Comparison of ENCODE assay signal across 29 cellular contexts in genomic region chr2:207929923-207930322, GRCh38.
"Had no signal": no experiment of that assay in that cellular context is flagged by ENCODE, and none has a peak within 500 bp of the region (broad histone marks: within the 10 kb centered on the region; RNA-seq: fewer than 3 reads in every experiment).

No MANE protein-coding gene starts in this region.

- ATAC-seq: activated CD4-positive, alpha-beta T cell treated with anti-CD3 and anti-CD28 coated beads for 36 hours; activated CD8-positive, alpha-beta memory T cell treated with anti-CD3 and anti-CD28 coated beads, Interleukin-2, amount 10 ng/mL, durations not matched to agents 7 days and 5 days; activated CD8-positive, alpha-beta T cell treated with anti-CD3 and anti-CD28 coated beads, Interleukin-2, amount 10 ng/mL, durations not matched to agents 7 days and 5 days; activated naive CD4-positive, alpha-beta T cell treated with anti-CD3 and anti-CD28 coated beads, Interleukin-2, amount 50 U/mL, for 72 hours; heart left ventricle; naive thymus-derived CD4-positive, alpha-beta T cell; right cardiac atrium had no signal

- H3K27me3 ChIP-seq: breast epithelium, esophagus muscularis mucosa, foreskin keratinocyte, heart left ventricle, testis, vagina had no signal

- DNase-seq: activated CD4-positive, alpha-beta T cell treated with anti-CD3 and anti-CD28 coated beads for 36 hours; activated CD4-positive, CD25-positive, alpha-beta regulatory T cell; activated CD8-positive, alpha-beta memory T cell treated with anti-CD3 and anti-CD28 coated beads, Interleukin-2, amount 10 ng/mL, durations not matched to agents 7 days and 5 days; activated CD8-positive, alpha-beta T cell treated with anti-CD3 and anti-CD28 coated beads, Interleukin-2, amount 10 ng/mL, durations not matched to agents 7 days and 5 days; activated naive CD4-positive, alpha-beta T cell; activated T-cell treated with anti-CD3 and anti-CD28 coated beads, Interleukin-2, amount 50 U/mL, for 48 hours; central memory CD4-positive, alpha-beta T cell; dermis blood vessel endothelial cell; effector CD4-positive, alpha-beta T cell; foreskin keratinocyte; heart left ventricle; hypothalamus; immature natural killer cell; kidney; lower lobe of right lung; mesendoderm; naive thymus-derived CD4-positive, alpha-beta T cell; nucleus accumbens; right cardiac atrium; stimulated activated CD4-positive, alpha-beta T cell treated with anti-CD3 and anti-CD28 coated beads, Interleukin-2, amount 100 ng/mL, for 48 hours; stimulated activated naive CD4-positive, alpha-beta T cell treated with Interleukin-2 at 50 U/mL for 16 hours; T-helper 2 cell; testis; trophoblast cell had no signal

- H3K4me1 ChIP-seq: breast epithelium, foreskin keratinocyte, parathyroid adenoma, testis had no signal

- H3K4me3 ChIP-seq: breast epithelium, esophagus muscularis mucosa, heart left ventricle, lower lobe of right lung, vagina had no signal

- H3K9me3 ChIP-seq: breast epithelium, esophagus muscularis mucosa, heart left ventricle, lower lobe of right lung, testis, vagina had no signal

- H3K27ac ChIP-seq: breast epithelium, esophagus muscularis mucosa, foreskin keratinocyte, lower lobe of right lung, parathyroid adenoma, testis had no signal

- FAIRE-seq: kidney had no signal

- H3K36me3 ChIP-seq: lower lobe of right lung, vagina had no signal

- H3K9ac ChIP-seq: parathyroid adenoma had no signal
